12 cellular contexts compared by ENCODE assay signal in the genomic region with DNA sequence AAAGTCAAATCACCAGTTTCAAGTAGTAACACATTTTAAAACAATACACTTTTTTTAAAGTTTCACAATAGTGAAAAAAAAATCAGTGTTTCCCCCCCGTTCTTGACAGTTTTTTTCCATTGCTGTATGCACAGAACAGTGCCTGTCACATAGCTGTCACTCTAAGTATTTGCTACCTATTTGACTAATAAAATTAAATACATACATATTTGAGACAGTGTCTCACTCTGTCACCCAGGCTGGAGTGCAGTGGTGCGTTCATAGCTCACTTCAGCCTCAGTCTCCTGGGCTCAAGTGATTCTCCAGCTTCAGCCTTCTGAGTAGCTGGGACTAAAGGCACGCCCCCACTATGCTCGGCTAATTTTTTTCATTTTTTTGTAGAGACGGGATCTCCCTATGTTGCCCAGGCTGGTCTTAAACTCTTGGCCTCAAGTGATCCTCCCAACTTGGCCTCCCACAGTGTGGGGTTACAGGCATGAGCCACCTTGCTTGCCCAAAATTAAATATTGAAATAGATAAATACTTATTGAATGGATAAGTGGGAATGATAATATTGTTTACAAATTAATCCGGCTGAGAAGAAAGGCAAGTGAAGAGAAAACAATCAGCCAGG. TPM values are rescaled to one million over a fixed set of nuclear protein-coding genes. Genes with fewer than 3 reads are reported as not detected.
A peak's percentile ranks its signal among the peaks of the same experiment; 100 is the strongest.
DNase-seq lines count a peak whose midpoint lies in the region; ATAC-seq and TF ChIP-seq lines count a peak whose summit lies in the region.
"Had no signal": no experiment of that assay in that cellular context is flagged by ENCODE, and none has a peak within 500 bp of the region (broad histone marks: within the 10 kb centered on the region; RNA-seq: fewer than 3 reads in every experiment).

No MANE protein-coding gene starts in this region.

- no peaks in the 10 kb centered on the region for H3K27me3 ChIP-seq in mammary epithelial cell (ENCODE audit: insufficient read depth, low read length)
- no peaks in the 10 kb centered on the region for H3K27me3 ChIP-seq in breast epithelium
- no peaks in the 10 kb centered on the region for H3K27me3 ChIP-seq in PC-9 (ENCODE audit: insufficient read depth, low read depth)
- no peaks in the 10 kb centered on the region for H3K27me3 ChIP-seq in trophoblast cell (ENCODE audit: insufficient read depth, low read length)

- intact Hi-C loops in mammary epithelial cell (cut with micrococcal nuclease), result loop anchor here (10.0 kb wide), 1 partner anchor 248 kb away; a partner anchor contains a TSS
- intact Hi-C loops in breast epithelium (cut with DNase I; ENCODE audit: low total_unique reads), result no loop called here
- intact Hi-C loops in PC-9 (cut with micrococcal nuclease; ENCODE audit: unreplicated experiment), result loop anchor here (2.0 kb wide), 2 partner anchors 22 to 252 kb away; no protein-coding TSS in a partner anchor

- no peaks in the 10 kb centered on the region for H4K20me1 ChIP-seq in mammary epithelial cell (ENCODE audit: insufficient read depth, low read length)
- H4K20me1 ChIP-seq in PC-9 (ENCODE audit: insufficient read depth), result no peaks in the 10 kb centered on the region

- H3K36me3 ChIP-seq in mammary epithelial cell (ENCODE audit: insufficient read depth, low read length), result no peaks in the 10 kb centered on the region
- no peaks in the 10 kb centered on the region for H3K36me3 ChIP-seq in breast epithelium
- no peaks in the 10 kb centered on the region for H3K36me3 ChIP-seq in PC-9 (ENCODE audit: low read depth)
- H3K36me3 ChIP-seq in trophoblast cell (ENCODE audit: control insufficient read depth in 1 of 2, insufficient read depth in 2 of 2, low read length in 2 of 2), result no peaks in the 10 kb centered on the region
- H3K36me3 ChIP-seq: cardiac muscle cell, MG63 had no signal

- H3K9me2 ChIP-seq in PC-9 (ENCODE audit: insufficient read depth), result no peaks in the 10 kb centered on the region

- BruUV-seq in mammary epithelial cell (replicated peaks; lab: Mats Ljungman, UMichigan) (no TSS peak), PC-9 (replicated peaks; lab: Mats Ljungman, UMichigan) (no TSS peak)

- H2BK5ac ChIP-seq in trophoblast cell (ENCODE audit: low read depth, low read length, poor library complexity), result no peak overlapping the region

- no peak for TF ChIP-seq POLR2A in breast epithelium (IDR thresholded peaks at IDR 0.05)

- H3K18ac ChIP-seq in trophoblast cell (ENCODE audit: low read length), result no peak overlapping the region

- no peak overlapping the region for H3K23ac ChIP-seq in trophoblast cell (ENCODE audit: low read length)

- ATAC-seq in HG03342 (IDR thresholded peaks at IDR 0.05; ENCODE audit: unreplicated experiment), result no peak

- no peak overlapping the region for H2BK120ac ChIP-seq in trophoblast cell (ENCODE audit: insufficient read depth, low read length, poor library complexity)

- no peaks in the 10 kb centered on the region for H3K9me3 ChIP-seq in mammary epithelial cell (replicated peaks; ENCODE audit: insufficient read depth, low read length)
- no peaks in the 10 kb centered on the region for H3K9me3 ChIP-seq in breast epithelium
- H3K9me3 ChIP-seq in PC-9 (ENCODE audit: insufficient read depth, low read depth), result no peaks in the 10 kb centered on the region
- no peaks in the 10 kb centered on the region for H3K9me3 ChIP-seq in trophoblast cell (ENCODE audit: insufficient read depth, low read depth, low read length)
- H3K9me3 ChIP-seq: MG63 had no signal

- no peak overlapping the region for H4K12ac ChIP-seq in trophoblast cell (ENCODE audit: low read depth, low read length)

- H2AFZ ChIP-seq in mammary epithelial cell (ENCODE audit: low read depth, low read length) (peak overlapping the region; percentile 60), PC-9 (peak overlapping the region; percentile 60; the same call in 1 of the 2 replicates), trophoblast cell (ENCODE audit: insufficient read depth, low read length, poor library complexity) (peak overlapping the region; percentile 11)
- H2AFZ ChIP-seq: GM23248 had no signal

- POLR2A ChIA-PET in PC-9 (lab: Charles Lee; ENCODE audit: unreplicated experiment), result no interaction called here

- H3F3A ChIP-seq in PC-9 (ENCODE audit: insufficient read depth, low read depth), result no peaks in the 10 kb centered on the region

- no peak overlapping the region for H4K8ac ChIP-seq in trophoblast cell (ENCODE audit: low read depth, low read length)

- no peak overlapping the region for H3K14ac ChIP-seq in trophoblast cell (ENCODE audit: low read length)

- TF ChIP-seq CTCF in mammary epithelial cell (conservative IDR thresholded peaks at IDR 0.05 in 1 of 2, IDR thresholded peaks at IDR 0.05 in 1 of 2; ENCODE audit: extremely low read depth in 1 of 2, insufficient read depth in 1 of 2, low read depth in 1 of 2, low read length in 2 of 2) (no peak), breast epithelium (IDR thresholded peaks at IDR 0.05) (no peak), PC-9 (conservative IDR thresholded peaks at IDR 0.05) (no peak)

- H3K9ac ChIP-seq in mammary epithelial cell (ENCODE audit: insufficient read depth, low read length) (no peak overlapping the region), trophoblast cell (ENCODE audit: low read length) (no peak overlapping the region)
- H3K9ac ChIP-seq: GM23248 had no signal

- CTCF ChIA-PET in mammary epithelial cell (lab: Charles Lee; ENCODE audit: low non-redundant PET) (no interaction called here), PC-9 (lab: Charles Lee) (interaction anchor here (0.7 kb wide), 1 partner anchor 23 kb away, joined by 3 read pairs; no protein-coding TSS in a partner anchor)

- WGBS in mammary epithelial cell (ENCODE audit: low coverage, missing lambda C conversion rate), result 25% methylated on average over 6 of the region's 6 CpGs
- WGBS in trophoblast cell (ENCODE audit: extremely low coverage, insufficient coverage, insufficient read length), result no CpG with 5 or more reads among the region's 6 CpGs

- no peak overlapping the region for H2AK5ac ChIP-seq in trophoblast cell (ENCODE audit: low read length)

- H3K4me2 ChIP-seq in mammary epithelial cell (ENCODE audit: insufficient read depth, low read depth, low read length) (peak overlapping the region; percentile 71), PC-9 (peak overlapping the region; percentile 77), trophoblast cell (ENCODE audit: low read length) (no peak overlapping the region)

- no peaks in the 10 kb centered on the region for H3K79me2 ChIP-seq in mammary epithelial cell (ENCODE audit: insufficient read depth, low read length)
- H3K79me2 ChIP-seq in PC-9 (ENCODE audit: low read depth), result no peaks in the 10 kb centered on the region
- H3K79me2 ChIP-seq in trophoblast cell (ENCODE audit: control insufficient read depth, insufficient read depth, low read length, poor library complexity), result no peaks in the 10 kb centered on the region

- H4K91ac ChIP-seq in trophoblast cell (ENCODE audit: low read depth, low read length), result no peak overlapping the region

- in situ Hi-C loops in mammary epithelial cell (cut with MboI; ENCODE audit: low sequenced_read_pairs in 2 of 2), result loop anchor here in 1 of 2 donors (25.0 kb wide), 1 partner anchor 256 kb away; a partner anchor contains a TSS

- H3K4me1 ChIP-seq in mammary epithelial cell (ENCODE audit: insufficient read depth, low read length) (peaks cover 6% of the 10 kb centered on the region), breast epithelium (no peaks in the 10 kb centered on the region), PC-9 (replicated peaks; ENCODE audit: insufficient read depth) (peaks cover 20% of the 10 kb centered on the region), trophoblast cell (ENCODE audit: control insufficient read depth in 1 of 2, insufficient read depth in 2 of 2, low read length in 2 of 2) (peaks cover 2 to 5% of the 10 kb centered on the region in 2 experiments)

- H3K4ac ChIP-seq in trophoblast cell (ENCODE audit: low read depth, low read length), result no peak overlapping the region

- H3K79me1 ChIP-seq in trophoblast cell (ENCODE audit: low read length), result peaks cover 2% of the 10 kb centered on the region

- dilution Hi-C loops in mammary epithelial cell (cut with HindIII; ENCODE audit: low sequenced_read_pairs), result no loop called here

- DNase-seq in mammary epithelial cell (no peak), breast epithelium (ENCODE audit: low spot score in 2 of 2) (no peak), PC-9 (no peak), trophoblast cell (no peak), NK-92 (lab: John Stamatoyannopoulos, UW; ENCODE audit: unreplicated experiment) (no peak)
- DNase-seq: AML-193 had no signal

- H3K4me3 ChIP-seq in mammary epithelial cell (replicated peaks in 1 of 3; ENCODE audit: insufficient read depth in 1 of 3, low read depth in 2 of 3, low read length in 3 of 3), result no peak overlapping the region
- H3K4me3 ChIP-seq in breast epithelium, result no peak overlapping the region
- peak overlapping the region; percentile 25; the same call in 1 of the 2 replicates for H3K4me3 ChIP-seq in PC-9
- H3K4me3 ChIP-seq in trophoblast cell (ENCODE audit: low read depth, low read length), result no peak overlapping the region
- H3K4me3 ChIP-seq: cardiac muscle cell, GM23248, MG63 had no signal

- no peak overlapping the region for H3K27ac ChIP-seq in mammary epithelial cell (ENCODE audit: insufficient read depth, low read depth, low read length)
- H3K27ac ChIP-seq in breast epithelium, result no peak overlapping the region
- no peak overlapping the region for H3K27ac ChIP-seq in PC-9
- no peak overlapping the region for H3K27ac ChIP-seq in trophoblast cell (ENCODE audit: low read depth, low read length)
- H3K27ac ChIP-seq: cardiac muscle cell, GM23248 had no signal

- H2BK12ac ChIP-seq in trophoblast cell (ENCODE audit: low read length), result peak overlapping the region; percentile 64

RNA-seq across cellular contexts. Expression of a gene that starts 12.6 kb away (rescaled TPM):
- total RNA-seq in mammary epithelial cell (not detected), breast epithelium (not detected), PC-9 (2021) (1.8 and 4.0 TPM in 2 replicates)
- not detected for polyA plus RNA-seq in mammary epithelial cell
- not detected for polyA minus RNA-seq in mammary epithelial cell
- polyA plus RNA-seq in trophoblast cell (2013), result 9.3 and 10.1 TPM in 2 replicates
- total RNA-seq: activated CD4-positive, alpha-beta T cell treated with anti-CD3 and anti-CD28 coated beads, Interleukin-2, amount 10 ng/mL, durations not matched to agents 7 days and 5 days; cardiac muscle cell; GM23248; naive thymus-derived CD8-positive, alpha-beta T cell had no signal
- polyA plus RNA-seq: cardiac muscle cell; GM23248; naive thymus-derived CD8-positive, alpha-beta T cell had no signal

RNA-seq across cellular contexts. Expression of a gene that starts 18.0 kb away (rescaled TPM):
- total RNA-seq in mammary epithelial cell (not detected), breast epithelium (1 to 10 TPM in 2 of 3 donors, not detected in 1; 1.4 to 1.5 TPM), PC-9 (2021) (0.75 and 1.3 TPM in 2 replicates)
- 1.1 TPM for polyA plus RNA-seq in mammary epithelial cell
- not detected for polyA minus RNA-seq in mammary epithelial cell
- polyA plus RNA-seq in trophoblast cell (2013), result 1.2 and 1.3 TPM in 2 replicates
- total RNA-seq: cardiac muscle cell; GM23248; naive thymus-derived CD8-positive, alpha-beta T cell had no signal

RNA-seq across cellular contexts. Expression of a gene that starts 18.3 kb away (rescaled TPM):
- total RNA-seq in mammary epithelial cell (100 to 1,000 TPM; 323 to 345 TPM), breast epithelium (100 to 1,000 TPM; 150 to 263 (median 262) TPM), PC-9 (2021) (272 and 317 TPM in 2 replicates)
- polyA plus RNA-seq in mammary epithelial cell, result 461 TPM
- 434 TPM for polyA minus RNA-seq in mammary epithelial cell
- 206 and 207 TPM in 2 replicates for polyA plus RNA-seq in trophoblast cell (2013)

RNA-seq across cellular contexts. Expression of a gene that starts 57.3 kb away (rescaled TPM):
- under 1 TPM in 1 of 2 donors, not detected in 1; 0.50 TPM for total RNA-seq in mammary epithelial cell
- not detected for polyA plus RNA-seq in mammary epithelial cell
- not detected for polyA minus RNA-seq in mammary epithelial cell
- total RNA-seq in breast epithelium, result under 1 TPM in 1 of 3 donors, not detected in 2; 0.98 TPM
- total RNA-seq in PC-9 (2021), result not detected in 2 replicates
- polyA plus RNA-seq in trophoblast cell (2013), result not detected in 2 replicates
- total RNA-seq: GM23248 had no signal
- polyA plus RNA-seq: GM23248; naive thymus-derived CD8-positive, alpha-beta T cell had no signal
